In the genomic region with DNA sequence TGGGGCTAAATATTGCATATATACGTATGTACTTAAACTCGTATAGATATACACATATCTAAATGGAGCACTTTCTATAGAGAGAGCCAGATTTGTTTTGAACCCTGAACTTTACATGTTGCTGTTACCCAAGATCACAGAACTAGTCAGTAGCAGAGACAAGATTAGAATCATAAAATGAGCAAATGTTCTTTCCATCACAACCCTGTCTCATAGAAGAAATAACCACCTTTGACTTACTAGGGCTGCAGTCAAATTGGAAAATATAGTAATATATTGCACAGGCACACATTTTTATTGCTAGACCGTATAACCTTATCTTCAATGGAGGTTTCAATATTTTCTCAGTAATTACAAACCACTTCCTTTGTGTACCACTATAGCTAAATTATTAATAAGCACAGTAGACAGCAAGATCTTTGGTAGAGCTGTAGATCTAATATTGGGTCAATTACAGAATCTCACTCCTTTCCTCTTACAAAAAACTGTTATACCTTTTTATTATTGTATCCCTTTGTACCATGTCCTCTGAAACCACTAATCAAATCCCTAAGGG, we compare ENCODE assay signal across 20 cellular contexts.
"Had no signal": no experiment of that assay in that cellular context is flagged by ENCODE, and none has a peak within 500 bp of the region (broad histone marks: within the 10 kb centered on the region; RNA-seq: fewer than 3 reads in every experiment).

No MANE protein-coding gene starts in this region.

- H3K27ac ChIP-seq: HL-60, SJSA1, SK-N-MC had no signal

- DNase-seq: KBM-7, MG63, NCI-H1092, NCI-H1105 treated with DMSO at 0.1 percent for 48 hours, NCI-H1417 treated with DMSO at 0.1 percent for 48 hours, NCI-H146, NCI-H1694 treated with DMSO at 0.1 percent for 48 hours, NCI-H1930, NCI-H2081, NCI-H2107, NCI-H2227 treated with DMSO at 0.1 percent for 48 hours, NCI-H524, NCI-H69, NCI-H774, Right ventricle myocardium superior, RPMI8226, SIG-M5 had no signal

- H3K4me3 ChIP-seq: MG63, SJSA1, SK-N-MC had no signal

- H3K9me3 ChIP-seq: MG63, SJSA1 had no signal

- H3K36me3 ChIP-seq: MG63, SJSA1 had no signal

- H3K27me3 ChIP-seq: MG63, SJSA1 had no signal
